Comparison of ENCODE assay signal across 2 cellular contexts in genomic region chr19:29128203-29128602, GRCh38.
TF ChIP-seq lines count a peak whose summit lies in the region.

No MANE protein-coding gene starts in this region.

TF ChIP-seq in HepG2, 621 proteins besides CTCF, POLR2A, EP300 and RAD21:
- peak; percentile 13; the same call in 1 of the 2 replicates for TF ChIP-seq CREB1 (IDR thresholded peaks at IDR 0.05)
- TF ChIP-seq CREB1 (CRISPR knock-in tag; IDR thresholded peaks at IDR 0.05), result no peak
- no peak for TF ChIP-seq XRCC5 (optimal IDR thresholded peaks at IDR 0.05; ENCODE audit: low read length)

TF ChIP-seq in H1, 55 proteins besides CTCF, POLR2A, EP300 and RAD21:
- TF ChIP-seq SP1 (IDR thresholded peaks at IDR 0.05; ENCODE audit: low read depth, low read length) (no peak), RBBP5 (IDR thresholded peaks at IDR 0.05; ENCODE audit: borderline replicate concordance, low read depth, low read length) (no peak), SIN3A (conservative IDR thresholded peaks at IDR 0.05 in 1 of 2, IDR thresholded peaks at IDR 0.05 in 1 of 2; ENCODE audit: low read depth in 1 of 2, low read length in 2 of 2) (no peak), CHD7 (IDR thresholded peaks at IDR 0.05; ENCODE audit: insufficient replicate concordance, low read length) (no peak), HDAC2 (IDR thresholded peaks at IDR 0.05; ENCODE audit: borderline replicate concordance in 1 of 2, low read depth in 2 of 2, low read length in 2 of 2) (no peak), GABPA (IDR thresholded peaks at IDR 0.05; ENCODE audit: borderline replicate concordance, insufficient read depth, low read length) (no peak), ZNF274 (IDR thresholded peaks at IDR 0.05; ENCODE audit: borderline replicate concordance, extremely low read depth, low read length) (no peak), POLR2AphosphoS5 (IDR thresholded peaks at IDR 0.05; ENCODE audit: low read depth, low read length) (no peak), EZH2 (IDR thresholded peaks at IDR 0.05; ENCODE audit: low read depth, low read length, severe bottlenecking) (no peak), YY1 (IDR thresholded peaks at IDR 0.05; ENCODE audit: low read depth, low read length) (no peak), CREB1 (IDR thresholded peaks at IDR 0.05) (no peak), KDM1A (IDR thresholded peaks at IDR 0.05; ENCODE audit: borderline replicate concordance, low read length) (no peak), E2F6 (IDR thresholded peaks at IDR 0.05) (no peak), BCL11A (IDR thresholded peaks at IDR 0.05; ENCODE audit: low read depth in 2 of 2, low read length in 2 of 2) (no peak), ASH2L (IDR thresholded peaks at IDR 0.05; ENCODE audit: low read length) (no peak), HDAC6 (IDR thresholded peaks at IDR 0.05; ENCODE audit: low read depth, low read length) (no peak), BACH1 (IDR thresholded peaks at IDR 0.05; ENCODE audit: low read length) (no peak), JUN (IDR thresholded peaks at IDR 0.05; ENCODE audit: low read depth, low read length) (no peak), BRCA1 (IDR thresholded peaks at IDR 0.05; ENCODE audit: low read depth, low read length) (no peak), CHD2 (IDR thresholded peaks at IDR 0.05; ENCODE audit: low read length) (no peak)
